ENCODE assay signal across 2 cellular contexts in the genomic region with DNA sequence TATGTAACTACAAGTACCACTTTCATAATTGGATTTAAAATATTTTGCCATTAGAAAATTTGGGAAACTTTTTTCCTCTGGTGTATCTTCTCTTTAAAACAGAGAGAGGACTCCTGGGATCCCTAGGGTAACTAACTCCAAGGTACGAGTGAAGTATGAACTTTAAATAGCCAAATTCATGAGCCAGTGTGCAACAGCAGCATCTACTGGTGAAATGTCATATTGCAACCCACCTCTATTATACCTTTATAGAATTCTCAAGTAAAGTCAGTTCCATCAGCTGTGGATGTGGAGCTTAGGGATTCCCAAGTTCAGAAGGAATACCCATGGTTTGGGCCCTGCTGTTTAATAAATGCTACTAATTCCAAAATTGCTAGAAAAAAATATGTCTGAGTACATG.
TF ChIP-seq lines count a peak whose summit lies in the region.

No MANE protein-coding gene starts in this region.

TF ChIP-seq in SK-N-SH, 30 proteins besides CTCF, POLR2A, EP300 and RAD21:
- TF ChIP-seq, protein P1, sequence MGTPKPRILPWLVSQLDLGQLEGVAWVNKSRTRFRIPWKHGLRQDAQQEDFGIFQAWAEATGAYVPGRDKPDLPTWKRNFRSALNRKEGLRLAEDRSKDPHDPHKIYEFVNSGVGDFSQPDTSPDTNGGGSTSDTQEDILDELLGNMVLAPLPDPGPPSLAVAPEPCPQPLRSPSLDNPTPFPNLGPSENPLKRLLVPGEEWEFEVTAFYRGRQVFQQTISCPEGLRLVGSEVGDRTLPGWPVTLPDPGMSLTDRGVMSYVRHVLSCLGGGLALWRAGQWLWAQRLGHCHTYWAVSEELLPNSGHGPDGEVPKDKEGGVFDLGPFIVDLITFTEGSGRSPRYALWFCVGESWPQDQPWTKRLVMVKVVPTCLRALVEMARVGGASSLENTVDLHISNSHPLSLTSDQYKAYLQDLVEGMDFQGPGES (IDR thresholded peaks at IDR 0.05; ENCODE audit: low read depth, low read length) = no peak
- TF ChIP-seq RCOR1 (IDR thresholded peaks at IDR 0.05; ENCODE audit: low read length) (no peak), MEF2A (IDR thresholded peaks at IDR 0.05; ENCODE audit: borderline replicate concordance, low read depth) (no peak), NFIC (IDR thresholded peaks at IDR 0.05; ENCODE audit: borderline replicate concordance) (no peak), SMC3 (IDR thresholded peaks at IDR 0.05; ENCODE audit: low read depth, low read length) (no peak), MXI1 (IDR thresholded peaks at IDR 0.05; ENCODE audit: low read depth, low read length) (no peak), FOXM1 (IDR thresholded peaks at IDR 0.05; ENCODE audit: low read depth) (no peak), YY1 (IDR thresholded peaks at IDR 0.05; ENCODE audit: low read depth) (no peak), FOXJ3 (CRISPR knock-in tag; IDR thresholded peaks at IDR 0.05) (no peak), FOSL2 (IDR thresholded peaks at IDR 0.05; ENCODE audit: borderline replicate concordance, low read depth) (no peak)
- TF ChIP-seq, protein P2, sequence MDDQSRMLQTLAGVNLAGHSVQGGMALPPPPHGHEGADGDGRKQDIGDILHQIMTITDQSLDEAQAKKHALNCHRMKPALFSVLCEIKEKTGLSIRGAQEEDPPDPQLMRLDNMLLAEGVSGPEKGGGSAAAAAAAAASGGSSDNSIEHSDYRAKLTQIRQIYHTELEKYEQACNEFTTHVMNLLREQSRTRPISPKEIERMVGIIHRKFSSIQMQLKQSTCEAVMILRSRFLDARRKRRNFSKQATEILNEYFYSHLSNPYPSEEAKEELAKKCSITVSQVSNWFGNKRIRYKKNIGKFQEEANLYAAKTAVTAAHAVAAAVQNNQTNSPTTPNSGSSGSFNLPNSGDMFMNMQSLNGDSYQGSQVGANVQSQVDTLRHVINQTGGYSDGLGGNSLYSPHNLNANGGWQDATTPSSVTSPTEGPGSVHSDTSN (IDR thresholded peaks at IDR 0.05) = no peak

TF ChIP-seq in SK-N-SH treated with all-trans-retinoic acid at 6 μM for 48 hours, 23 proteins besides CTCF, POLR2A, EP300 and RAD21 (continued from another document):
- TF ChIP-seq, protein P3, sequence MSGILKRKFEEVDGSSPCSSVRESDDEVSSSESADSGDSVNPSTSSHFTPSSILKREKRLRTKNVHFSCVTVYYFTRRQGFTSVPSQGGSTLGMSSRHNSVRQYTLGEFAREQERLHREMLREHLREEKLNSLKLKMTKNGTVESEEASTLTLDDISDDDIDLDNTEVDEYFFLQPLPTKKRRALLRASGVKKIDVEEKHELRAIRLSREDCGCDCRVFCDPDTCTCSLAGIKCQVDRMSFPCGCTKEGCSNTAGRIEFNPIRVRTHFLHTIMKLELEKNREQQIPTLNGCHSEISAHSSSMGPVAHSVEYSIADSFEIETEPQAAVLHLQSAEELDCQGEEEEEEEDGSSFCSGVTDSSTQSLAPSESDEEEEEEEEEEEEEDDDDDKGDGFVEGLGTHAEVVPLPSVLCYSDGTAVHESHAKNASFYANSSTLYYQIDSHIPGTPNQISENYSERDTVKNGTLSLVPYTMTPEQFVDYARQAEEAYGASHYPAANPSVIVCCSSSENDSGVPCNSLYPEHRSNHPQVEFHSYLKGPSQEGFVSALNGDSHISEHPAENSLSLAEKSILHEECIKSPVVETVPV (CRISPR knock-in tag; IDR thresholded peaks at IDR 0.05) = no peak
- TF ChIP-seq, protein P4, sequence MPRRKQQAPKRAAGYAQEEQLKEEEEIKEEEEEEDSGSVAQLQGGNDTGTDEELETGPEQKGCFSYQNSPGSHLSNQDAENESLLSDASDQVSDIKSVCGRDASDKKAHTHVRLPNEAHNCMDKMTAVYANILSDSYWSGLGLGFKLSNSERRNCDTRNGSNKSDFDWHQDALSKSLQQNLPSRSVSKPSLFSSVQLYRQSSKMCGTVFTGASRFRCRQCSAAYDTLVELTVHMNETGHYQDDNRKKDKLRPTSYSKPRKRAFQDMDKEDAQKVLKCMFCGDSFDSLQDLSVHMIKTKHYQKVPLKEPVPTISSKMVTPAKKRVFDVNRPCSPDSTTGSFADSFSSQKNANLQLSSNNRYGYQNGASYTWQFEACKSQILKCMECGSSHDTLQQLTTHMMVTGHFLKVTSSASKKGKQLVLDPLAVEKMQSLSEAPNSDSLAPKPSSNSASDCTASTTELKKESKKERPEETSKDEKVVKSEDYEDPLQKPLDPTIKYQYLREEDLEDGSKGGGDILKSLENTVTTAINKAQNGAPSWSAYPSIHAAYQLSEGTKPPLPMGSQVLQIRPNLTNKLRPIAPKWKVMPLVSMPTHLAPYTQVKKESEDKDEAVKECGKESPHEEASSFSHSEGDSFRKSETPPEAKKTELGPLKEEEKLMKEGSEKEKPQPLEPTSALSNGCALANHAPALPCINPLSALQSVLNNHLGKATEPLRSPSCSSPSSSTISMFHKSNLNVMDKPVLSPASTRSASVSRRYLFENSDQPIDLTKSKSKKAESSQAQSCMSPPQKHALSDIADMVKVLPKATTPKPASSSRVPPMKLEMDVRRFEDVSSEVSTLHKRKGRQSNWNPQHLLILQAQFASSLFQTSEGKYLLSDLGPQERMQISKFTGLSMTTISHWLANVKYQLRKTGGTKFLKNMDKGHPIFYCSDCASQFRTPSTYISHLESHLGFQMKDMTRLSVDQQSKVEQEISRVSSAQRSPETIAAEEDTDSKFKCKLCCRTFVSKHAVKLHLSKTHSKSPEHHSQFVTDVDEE (CRISPR knock-in tag; IDR thresholded peaks at IDR 0.05) = no peak
- TF ChIP-seq, protein P5, sequence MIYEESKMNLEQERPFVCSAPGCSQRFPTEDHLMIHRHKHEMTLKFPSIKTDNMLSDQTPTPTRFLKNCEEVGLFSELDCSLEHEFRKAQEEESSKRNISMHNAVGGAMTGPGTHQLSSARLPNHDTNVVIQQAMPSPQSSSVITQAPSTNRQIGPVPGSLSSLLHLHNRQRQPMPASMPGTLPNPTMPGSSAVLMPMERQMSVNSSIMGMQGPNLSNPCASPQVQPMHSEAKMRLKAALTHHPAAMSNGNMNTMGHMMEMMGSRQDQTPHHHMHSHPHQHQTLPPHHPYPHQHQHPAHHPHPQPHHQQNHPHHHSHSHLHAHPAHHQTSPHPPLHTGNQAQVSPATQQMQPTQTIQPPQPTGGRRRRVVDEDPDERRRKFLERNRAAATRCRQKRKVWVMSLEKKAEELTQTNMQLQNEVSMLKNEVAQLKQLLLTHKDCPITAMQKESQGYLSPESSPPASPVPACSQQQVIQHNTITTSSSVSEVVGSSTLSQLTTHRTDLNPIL (CRISPR knock-in tag; IDR thresholded peaks at IDR 0.05; ENCODE audit: low read depth) = no peak
- TF ChIP-seq SNAI2 (CRISPR knock-in tag; IDR thresholded peaks at IDR 0.05) = no peak
- TF ChIP-seq, protein P6, sequence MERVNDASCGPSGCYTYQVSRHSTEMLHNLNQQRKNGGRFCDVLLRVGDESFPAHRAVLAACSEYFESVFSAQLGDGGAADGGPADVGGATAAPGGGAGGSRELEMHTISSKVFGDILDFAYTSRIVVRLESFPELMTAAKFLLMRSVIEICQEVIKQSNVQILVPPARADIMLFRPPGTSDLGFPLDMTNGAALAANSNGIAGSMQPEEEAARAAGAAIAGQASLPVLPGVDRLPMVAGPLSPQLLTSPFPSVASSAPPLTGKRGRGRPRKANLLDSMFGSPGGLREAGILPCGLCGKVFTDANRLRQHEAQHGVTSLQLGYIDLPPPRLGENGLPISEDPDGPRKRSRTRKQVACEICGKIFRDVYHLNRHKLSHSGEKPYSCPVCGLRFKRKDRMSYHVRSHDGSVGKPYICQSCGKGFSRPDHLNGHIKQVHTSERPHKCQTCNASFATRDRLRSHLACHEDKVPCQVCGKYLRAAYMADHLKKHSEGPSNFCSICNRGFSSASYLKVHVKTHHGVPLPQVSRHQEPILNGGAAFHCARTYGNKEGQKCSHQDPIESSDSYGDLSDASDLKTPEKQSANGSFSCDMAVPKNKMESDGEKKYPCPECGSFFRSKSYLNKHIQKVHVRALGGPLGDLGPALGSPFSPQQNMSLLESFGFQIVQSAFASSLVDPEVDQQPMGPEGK (CRISPR knock-in tag; IDR thresholded peaks at IDR 0.05; ENCODE audit: borderline replicate concordance) = no peak
